1 cellular context compared by ENCODE assay signal in the genomic region with DNA sequence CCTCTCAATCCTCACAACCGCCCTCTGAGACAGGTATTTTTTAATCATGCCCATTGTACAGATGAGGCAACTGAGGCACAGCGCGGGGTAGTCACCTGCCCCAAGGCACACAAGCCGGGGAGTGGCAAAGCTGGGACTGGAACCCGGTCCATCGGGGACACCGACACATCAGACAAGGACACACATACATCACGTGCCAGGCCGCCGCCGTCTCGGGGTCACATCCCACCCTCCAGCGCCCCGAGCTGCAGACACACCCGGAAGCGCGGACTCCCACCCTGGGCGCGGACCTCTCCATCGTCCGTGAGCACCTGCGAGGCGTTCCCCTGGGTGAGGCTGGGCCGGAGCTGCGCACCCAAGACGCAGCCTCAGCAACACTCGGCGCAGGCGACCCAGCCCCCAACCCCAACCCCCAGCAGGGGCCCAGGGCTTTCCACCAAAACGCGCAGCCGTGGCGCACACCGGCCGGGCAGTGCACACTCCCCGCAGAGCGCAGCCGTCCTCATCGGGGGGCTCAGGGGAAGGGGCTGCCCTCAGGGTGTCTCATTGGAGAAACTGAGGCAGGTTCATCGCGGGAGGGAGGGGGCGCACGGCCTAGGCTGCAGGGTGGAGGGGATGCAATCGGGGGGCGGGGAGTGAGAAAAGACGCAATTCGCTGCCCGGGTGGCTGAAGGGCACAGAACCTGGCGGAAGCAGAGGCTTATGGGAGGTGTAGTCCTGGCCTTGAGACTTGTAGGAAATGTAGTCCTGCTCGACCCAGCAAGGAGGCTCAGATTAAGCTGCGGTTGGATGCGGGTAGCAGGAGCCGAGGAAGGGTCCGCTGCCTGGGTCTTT.
TF ChIP-seq lines count a peak whose summit lies in the region.

No MANE protein-coding gene starts in this region.

TF ChIP-seq in K562, 482 proteins besides CTCF, POLR2A, EP300 and RAD21 (continued from another document and continues in another):
- TF ChIP-seq, protein P1, sequence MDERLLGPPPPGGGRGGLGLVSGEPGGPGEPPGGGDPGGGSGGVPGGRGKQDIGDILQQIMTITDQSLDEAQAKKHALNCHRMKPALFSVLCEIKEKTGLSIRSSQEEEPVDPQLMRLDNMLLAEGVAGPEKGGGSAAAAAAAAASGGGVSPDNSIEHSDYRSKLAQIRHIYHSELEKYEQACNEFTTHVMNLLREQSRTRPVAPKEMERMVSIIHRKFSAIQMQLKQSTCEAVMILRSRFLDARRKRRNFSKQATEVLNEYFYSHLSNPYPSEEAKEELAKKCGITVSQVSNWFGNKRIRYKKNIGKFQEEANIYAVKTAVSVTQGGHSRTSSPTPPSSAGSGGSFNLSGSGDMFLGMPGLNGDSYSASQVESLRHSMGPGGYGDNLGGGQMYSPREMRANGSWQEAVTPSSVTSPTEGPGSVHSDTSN (CRISPR knock-in tag; IDR thresholded peaks at IDR 0.05; ENCODE audit: low read depth): no peak
- TF ChIP-seq, protein P1 (tag; conservative IDR thresholded peaks at IDR 0.05; ENCODE audit: low read depth): no peak
- no peak for TF ChIP-seq OTX1 (CRISPR knock-in tag; IDR thresholded peaks at IDR 0.05)
- TF ChIP-seq, protein P2, sequence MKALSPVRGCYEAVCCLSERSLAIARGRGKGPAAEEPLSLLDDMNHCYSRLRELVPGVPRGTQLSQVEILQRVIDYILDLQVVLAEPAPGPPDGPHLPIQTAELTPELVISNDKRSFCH (CRISPR knock-in tag; IDR thresholded peaks at IDR 0.05): no peak
- TF ChIP-seq, protein P2 (tag; IDR thresholded peaks at IDR 0.05): no peak
- no peak for TF ChIP-seq ZFP30 (CRISPR knock-in tag; IDR thresholded peaks at IDR 0.05; ENCODE audit: borderline replicate concordance)
- TF ChIP-seq, protein P3, sequence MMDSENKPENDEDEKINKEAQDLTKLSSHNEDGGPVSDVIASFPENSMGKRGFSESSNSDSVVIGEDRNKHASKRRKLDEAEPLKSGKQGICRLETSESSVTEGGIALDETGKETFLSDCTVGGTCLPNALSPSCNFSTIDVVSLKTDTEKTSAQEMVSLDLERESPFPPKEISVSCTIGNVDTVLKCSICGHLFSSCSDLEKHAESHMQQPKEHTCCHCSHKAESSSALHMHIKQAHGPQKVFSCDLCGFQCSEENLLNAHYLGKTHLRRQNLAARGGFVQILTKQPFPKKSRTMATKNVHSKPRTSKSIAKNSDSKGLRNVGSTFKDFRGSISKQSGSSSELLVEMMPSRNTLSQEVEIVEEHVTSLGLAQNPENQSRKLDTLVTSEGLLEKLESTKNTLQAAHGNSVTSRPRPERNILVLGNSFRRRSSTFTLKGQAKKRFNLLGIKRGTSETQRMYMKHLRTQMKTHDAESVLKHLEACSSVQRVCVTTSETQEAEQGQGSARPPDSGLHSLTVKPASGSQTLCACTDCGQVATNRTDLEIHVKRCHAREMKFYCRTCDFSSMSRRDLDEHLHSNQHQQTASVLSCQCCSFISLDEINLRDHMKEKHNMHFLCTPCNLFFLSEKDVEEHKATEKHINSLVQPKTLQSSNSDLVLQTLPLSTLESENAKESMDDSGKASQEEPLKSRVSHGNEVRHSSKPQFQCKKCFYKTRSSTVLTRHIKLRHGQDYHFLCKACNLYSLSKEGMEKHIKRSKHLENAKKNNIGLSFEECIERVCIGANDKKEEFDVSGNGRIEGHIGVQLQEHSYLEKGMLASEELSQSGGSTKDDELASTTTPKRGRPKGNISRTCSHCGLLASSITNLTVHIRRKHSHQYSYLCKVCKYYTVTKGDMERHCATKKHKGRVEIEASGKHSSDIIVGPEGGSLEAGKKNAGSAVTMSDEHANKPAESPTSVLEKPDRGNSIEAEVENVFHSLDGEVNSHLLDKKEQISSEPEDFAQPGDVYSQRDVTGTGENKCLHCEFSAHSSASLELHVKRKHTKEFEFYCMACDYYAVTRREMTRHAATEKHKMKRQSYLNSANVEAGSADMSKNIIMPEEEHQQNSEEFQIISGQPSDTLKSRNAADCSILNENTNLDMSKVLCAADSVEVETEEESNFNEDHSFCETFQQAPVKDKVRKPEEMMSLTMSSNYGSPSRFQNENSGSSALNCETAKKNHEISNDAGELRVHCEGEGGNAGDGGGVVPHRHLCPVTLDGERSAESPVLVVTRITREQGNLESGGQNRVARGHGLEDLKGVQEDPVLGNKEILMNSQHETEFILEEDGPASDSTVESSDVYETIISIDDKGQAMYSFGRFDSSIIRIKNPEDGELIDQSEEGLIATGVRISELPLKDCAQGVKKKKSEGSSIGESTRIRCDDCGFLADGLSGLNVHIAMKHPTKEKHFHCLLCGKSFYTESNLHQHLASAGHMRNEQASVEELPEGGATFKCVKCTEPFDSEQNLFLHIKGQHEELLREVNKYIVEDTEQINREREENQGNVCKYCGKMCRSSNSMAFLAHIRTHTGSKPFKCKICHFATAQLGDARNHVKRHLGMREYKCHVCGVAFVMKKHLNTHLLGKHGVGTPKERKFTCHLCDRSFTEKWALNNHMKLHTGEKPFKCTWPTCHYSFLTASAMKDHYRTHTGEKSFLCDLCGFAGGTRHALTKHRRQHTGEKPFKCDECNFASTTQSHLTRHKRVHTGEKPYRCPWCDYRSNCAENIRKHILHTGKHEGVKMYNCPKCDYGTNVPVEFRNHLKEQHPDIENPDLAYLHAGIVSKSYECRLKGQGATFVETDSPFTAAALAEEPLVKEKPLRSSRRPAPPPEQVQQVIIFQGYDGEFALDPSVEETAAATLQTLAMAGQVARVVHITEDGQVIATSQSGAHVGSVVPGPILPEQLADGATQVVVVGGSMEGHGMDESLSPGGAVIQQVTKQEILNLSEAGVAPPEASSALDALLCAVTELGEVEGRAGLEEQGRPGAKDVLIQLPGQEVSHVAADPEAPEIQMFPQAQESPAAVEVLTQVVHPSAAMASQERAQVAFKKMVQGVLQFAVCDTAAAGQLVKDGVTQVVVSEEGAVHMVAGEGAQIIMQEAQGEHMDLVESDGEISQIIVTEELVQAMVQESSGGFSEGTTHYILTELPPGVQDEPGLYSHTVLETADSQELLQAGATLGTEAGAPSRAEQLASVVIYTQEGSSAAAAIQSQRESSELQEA (IDR thresholded peaks at IDR 0.05; ENCODE audit: low read depth): no peak
- TF ChIP-seq GATAD2A (IDR thresholded peaks at IDR 0.05): 0 out of 2 replicates have a peak, but pooled peaks have one; percentile 30
- TF ChIP-seq TBL1XR1 (IDR thresholded peaks at IDR 0.05; ENCODE audit: low read length in 2 of 2): no peak
- TF ChIP-seq CBX1 (IDR thresholded peaks at IDR 0.05; ENCODE audit: low read depth): peak; percentile 37; the same call in 1 of the 2 replicates
- TF ChIP-seq, protein P4, sequence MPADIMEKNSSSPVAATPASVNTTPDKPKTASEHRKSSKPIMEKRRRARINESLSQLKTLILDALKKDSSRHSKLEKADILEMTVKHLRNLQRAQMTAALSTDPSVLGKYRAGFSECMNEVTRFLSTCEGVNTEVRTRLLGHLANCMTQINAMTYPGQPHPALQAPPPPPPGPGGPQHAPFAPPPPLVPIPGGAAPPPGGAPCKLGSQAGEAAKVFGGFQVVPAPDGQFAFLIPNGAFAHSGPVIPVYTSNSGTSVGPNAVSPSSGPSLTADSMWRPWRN (IDR thresholded peaks at IDR 0.05; ENCODE audit: low read depth): no peak
- TF ChIP-seq, protein P5, sequence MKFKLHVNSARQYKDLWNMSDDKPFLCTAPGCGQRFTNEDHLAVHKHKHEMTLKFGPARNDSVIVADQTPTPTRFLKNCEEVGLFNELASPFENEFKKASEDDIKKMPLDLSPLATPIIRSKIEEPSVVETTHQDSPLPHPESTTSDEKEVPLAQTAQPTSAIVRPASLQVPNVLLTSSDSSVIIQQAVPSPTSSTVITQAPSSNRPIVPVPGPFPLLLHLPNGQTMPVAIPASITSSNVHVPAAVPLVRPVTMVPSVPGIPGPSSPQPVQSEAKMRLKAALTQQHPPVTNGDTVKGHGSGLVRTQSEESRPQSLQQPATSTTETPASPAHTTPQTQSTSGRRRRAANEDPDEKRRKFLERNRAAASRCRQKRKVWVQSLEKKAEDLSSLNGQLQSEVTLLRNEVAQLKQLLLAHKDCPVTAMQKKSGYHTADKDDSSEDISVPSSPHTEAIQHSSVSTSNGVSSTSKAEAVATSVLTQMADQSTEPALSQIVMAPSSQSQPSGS (CRISPR knock-in tag; IDR thresholded peaks at IDR 0.05): no peak
- no peak for TF ChIP-seq ZNF699 (CRISPR knock-in tag; IDR thresholded peaks at IDR 0.05; ENCODE audit: insufficient replicate concordance)
- no peak for TF ChIP-seq ZNF780A (CRISPR knock-in tag; IDR thresholded peaks at IDR 0.05)
- TF ChIP-seq, protein P6, sequence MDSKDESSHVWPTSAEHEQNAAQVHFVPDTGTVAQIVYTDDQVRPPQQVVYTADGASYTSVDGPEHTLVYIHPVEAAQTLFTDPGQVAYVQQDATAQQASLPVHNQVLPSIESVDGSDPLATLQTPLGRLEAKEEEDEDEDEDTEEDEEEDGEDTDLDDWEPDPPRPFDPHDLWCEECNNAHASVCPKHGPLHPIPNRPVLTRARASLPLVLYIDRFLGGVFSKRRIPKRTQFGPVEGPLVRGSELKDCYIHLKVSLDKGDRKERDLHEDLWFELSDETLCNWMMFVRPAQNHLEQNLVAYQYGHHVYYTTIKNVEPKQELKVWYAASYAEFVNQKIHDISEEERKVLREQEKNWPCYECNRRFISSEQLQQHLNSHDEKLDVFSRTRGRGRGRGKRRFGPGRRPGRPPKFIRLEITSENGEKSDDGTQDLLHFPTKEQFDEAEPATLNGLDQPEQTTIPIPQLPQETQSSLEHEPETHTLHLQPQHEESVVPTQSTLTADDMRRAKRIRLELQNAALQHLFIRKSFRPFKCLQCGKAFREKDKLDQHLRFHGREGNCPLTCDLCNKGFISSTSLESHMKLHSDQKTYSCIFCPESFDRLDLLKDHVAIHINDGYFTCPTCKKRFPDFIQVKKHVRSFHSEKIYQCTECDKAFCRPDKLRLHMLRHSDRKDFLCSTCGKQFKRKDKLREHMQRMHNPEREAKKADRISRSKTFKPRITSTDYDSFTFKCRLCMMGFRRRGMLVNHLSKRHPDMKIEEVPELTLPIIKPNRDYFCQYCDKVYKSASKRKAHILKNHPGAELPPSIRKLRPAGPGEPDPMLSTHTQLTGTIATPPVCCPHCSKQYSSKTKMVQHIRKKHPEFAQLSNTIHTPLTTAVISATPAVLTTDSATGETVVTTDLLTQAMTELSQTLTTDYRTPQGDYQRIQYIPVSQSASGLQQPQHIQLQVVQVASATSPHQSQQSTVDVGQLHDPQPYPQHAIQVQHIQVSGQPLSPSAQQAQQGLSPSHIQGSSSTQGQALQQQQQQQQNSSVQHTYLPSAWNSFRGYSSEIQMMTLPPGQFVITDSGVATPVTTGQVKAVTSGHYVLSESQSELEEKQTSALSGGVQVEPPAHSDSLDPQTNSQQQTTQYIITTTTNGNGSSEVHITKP (IDR thresholded peaks at IDR 0.05; ENCODE audit: partially characterized antibody): no peak
- no peak for TF ChIP-seq ZNF282 (CRISPR knock-in tag; IDR thresholded peaks at IDR 0.05)
- TF ChIP-seq CREBBP (IDR thresholded peaks at IDR 0.05; ENCODE audit: low read depth, low read length): no peak
- TF ChIP-seq CEBPB (tag; IDR thresholded peaks at IDR 0.05): no peak
